ENCODE assay signal across 9 cellular contexts in the genomic region with DNA sequence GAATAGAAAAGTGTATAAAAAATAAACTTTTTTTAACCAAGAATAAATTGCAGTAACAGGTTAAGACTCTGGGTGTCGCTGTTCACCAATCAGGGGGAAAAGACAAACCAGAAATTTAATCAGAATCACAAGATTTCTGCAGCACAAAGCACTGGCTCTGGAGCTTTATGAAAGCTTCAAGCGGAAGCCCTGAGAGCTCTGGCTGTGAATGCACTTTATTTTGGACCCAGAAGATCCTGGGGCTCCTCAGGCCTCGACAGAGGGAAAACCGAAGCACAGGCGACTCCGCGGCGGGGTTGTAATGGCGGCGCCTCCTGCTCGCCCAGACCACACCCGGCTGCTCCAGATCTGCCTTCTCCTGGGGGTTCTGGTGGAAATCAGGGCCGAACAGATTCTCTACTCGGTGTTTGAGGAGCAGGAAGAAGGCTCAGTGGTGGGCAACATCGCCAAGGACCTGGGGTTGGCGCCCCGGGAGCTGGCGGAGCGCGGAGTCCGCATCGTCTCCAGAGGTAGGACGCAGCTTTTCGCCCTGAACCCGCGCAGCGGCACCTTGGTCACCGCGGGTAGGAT.
DNase-seq lines count a peak whose midpoint lies in the region; ATAC-seq and TF ChIP-seq lines count a peak whose summit lies in the region.
"Had no signal": no experiment of that assay in that cellular context is flagged by ENCODE, and none has a peak within 500 bp of the region (broad histone marks: within the 10 kb centered on the region; RNA-seq: fewer than 3 reads in every experiment).

Gene PCDHGA4, plus strand, starts transcription at position 122 of the 570 bp plus-strand sequence. Its CDS starts 87 bp downstream, at position 209.

- no peaks in the 10 kb centered on the region for H3K4me1 ChIP-seq in effector memory CD4-positive, alpha-beta T cell (ENCODE audit: control insufficient read depth, insufficient read depth, low read length, poor library complexity, severe bottlenecking)

- H3K36me3 ChIP-seq in effector memory CD4-positive, alpha-beta T cell (ENCODE audit: control insufficient read depth, insufficient read depth, low read length): no peaks in the 10 kb centered on the region

- POLR2A ChIA-PET in GM10248 (lab: Yijun Ruan, JAX): no interaction called here

- peak; percentile 44 for TF ChIP-seq CTCF in GM10248 (IDR thresholded peaks at IDR 0.05; ENCODE audit: control extremely low read depth, extremely low read depth, low read depth, missing control alignments)
- peak; percentile 35 for TF ChIP-seq CTCF in NB4 (IDR thresholded peaks at IDR 0.05; ENCODE audit: low read depth, low read length)
- peak; percentile 35 for TF ChIP-seq CTCF in retinal pigment epithelial cell (conservative IDR thresholded peaks at IDR 0.05; ENCODE audit: low read depth, low read length)

- CTCF ChIA-PET in GM10248 (lab: Yijun Ruan, JAX): interaction anchor here (0.9 to 2.5 kb wide), 10 partner anchors 9 to 209 kb away, joined by 3 to 12 read pairs (median 4); partner anchors contain the start of genes PCDHGA1, PCDHGA10, PCDHGA5 and PCDHGB3

- no peak within 1 kb of the TSS for H3K4me3 ChIP-seq in NB4 (ENCODE audit: low read depth, low read length)
- peak within 1 kb of the TSS; percentile 13 for H3K4me3 ChIP-seq in effector memory CD4-positive, alpha-beta T cell (ENCODE audit: insufficient read depth, low read depth, low read length, poor library complexity, severe bottlenecking)
- peak within 1 kb of the TSS; percentile 14 for H3K4me3 ChIP-seq in retinal pigment epithelial cell (ENCODE audit: low read length)

- DNase-seq in GM10248 (ENCODE audit: extremely low spot score) (no peak), NB4 (ENCODE audit: low read depth) (peak; percentile 26), retinal pigment epithelial cell (ENCODE audit: low read depth) (no peak), NCI-H526 treated with DMSO at 0.1 percent for 48 hours (lab: John Stamatoyannopoulos, UW) (no peak), NCI-H774 (lab: John Stamatoyannopoulos, UW) (no peak)
- no peak for DNase-seq in effector memory CD4-positive, alpha-beta T cell
- DNase-seq: activated CD4-positive, alpha-beta memory T cell treated with anti-CD3 and anti-CD28 coated beads, Interleukin-2, amount 10 ng/mL, durations not matched to agents 7 days and 5 days had no signal

- H3K27me3 ChIP-seq in effector memory CD4-positive, alpha-beta T cell (replicated peaks; ENCODE audit: control insufficient read depth, insufficient read depth, low read length, poor library complexity, severe bottlenecking): peaks cover 5% of the 10 kb centered on the region

- no peak for ATAC-seq in HG02852 (IDR thresholded peaks at IDR 0.05; ENCODE audit: unreplicated experiment)
- no peak for ATAC-seq in HG03520 (IDR thresholded peaks at IDR 0.05; ENCODE audit: unreplicated experiment)

- H3K9me3 ChIP-seq in effector memory CD4-positive, alpha-beta T cell (ENCODE audit: control insufficient read depth, low read length): no peaks in the 10 kb centered on the region

- TF ChIP-seq POLR2A in NB4 (IDR thresholded peaks at IDR 0.05; ENCODE audit: extremely low read depth, insufficient read length): no peak

- H3K27ac ChIP-seq in effector memory CD4-positive, alpha-beta T cell (ENCODE audit: insufficient read depth, low read length, poor library complexity, severe bottlenecking): no peak within 1 kb of the TSS
